Comparison of ENCODE assay signal across 14 cellular contexts in the genomic region with DNA sequence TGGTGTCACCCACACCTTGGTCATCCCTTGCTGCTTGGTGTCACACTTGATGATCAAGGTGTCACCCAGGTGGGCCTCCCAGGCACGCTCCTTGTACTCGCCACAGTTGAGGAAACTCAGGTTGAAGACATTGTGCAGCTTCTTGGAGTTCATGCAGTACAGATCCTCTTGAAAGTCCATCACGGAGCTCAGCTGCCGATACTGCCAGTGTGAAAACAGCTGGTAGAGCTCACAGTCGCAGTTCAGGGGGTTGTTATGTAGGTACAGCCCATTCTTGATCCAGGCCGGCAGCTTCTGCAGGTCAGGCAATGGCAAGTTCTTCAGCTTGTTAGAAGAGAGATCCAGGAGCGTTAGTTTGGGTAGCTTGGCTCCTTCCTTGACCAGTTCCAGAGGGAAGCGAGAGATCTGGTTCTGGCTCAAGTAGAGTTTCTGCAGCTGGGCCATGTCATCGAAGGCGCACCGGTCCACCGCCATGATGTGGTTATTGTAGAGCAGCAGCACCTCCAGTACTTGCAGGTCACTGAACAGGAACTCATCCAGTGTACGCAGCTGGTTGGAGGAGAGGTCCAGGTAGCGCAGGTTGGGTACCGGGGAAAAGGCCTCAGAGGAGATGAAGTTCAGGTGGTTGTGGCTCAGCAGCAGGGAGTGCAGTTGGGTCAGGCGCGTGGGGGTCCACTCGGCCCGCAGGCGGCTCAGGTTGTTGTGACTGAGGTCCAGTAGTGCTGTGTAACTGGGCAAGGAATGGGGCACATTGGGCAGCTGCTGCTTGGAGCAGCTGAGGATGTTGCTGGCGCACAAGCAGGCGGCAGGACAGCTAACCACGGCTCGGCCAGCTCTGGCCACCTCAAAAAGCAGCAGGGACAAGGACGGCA. TPM values are rescaled to one million over a fixed set of nuclear protein-coding genes. Genes with fewer than 3 reads are reported as not detected.
DNase-seq lines count a peak whose midpoint lies in the region; ATAC-seq and TF ChIP-seq lines count a peak whose summit lies in the region.
"Had no signal": no experiment of that assay in that cellular context is flagged by ENCODE, and none has a peak within 500 bp of the region (broad histone marks: within the 10 kb centered on the region; RNA-seq: fewer than 3 reads in every experiment).

No MANE protein-coding gene starts in this region.

- no peak for TF ChIP-seq CTCF in breast epithelium (IDR thresholded peaks at IDR 0.05)
- TF ChIP-seq CTCF in nephron (IDR thresholded peaks at IDR 0.05; ENCODE audit: unreplicated experiment in 3 of 3): no peak
- no peak for TF ChIP-seq CTCF in BE2C (IDR thresholded peaks at IDR 0.05; ENCODE audit: low read depth, low read length)

- DNase-seq in stimulated activated naive CD8-positive, alpha-beta T cell treated with anti-CD3 and anti-CD28 coated beads, Interleukin-15, Interleukin-2, amounts not matched to agents 100 U/mL and 50 U/mL, for 24 hours: no peak
- DNase-seq in breast epithelium (ENCODE audit: low spot score in 2 of 2): no peak
- no peak for DNase-seq in BE2C
- DNase-seq in RPMI8226: no peak
- DNase-seq: activated CD4-positive, alpha-beta T cell treated with anti-CD3 and anti-CD28 coated beads, Interleukin-2, amount 50 U/mL, for 4 hours; erythroblast; NCI-H1436; NCI-H774; stimulated activated CD8-positive, alpha-beta memory T cell treated with anti-CD3 and anti-CD28 coated beads, Interleukin-4, amount 100 ng/mL, for 48 hours had no signal

- H3K4me3 Mint-ChIP-seq in stimulated activated naive CD8-positive, alpha-beta T cell treated with anti-CD3 and anti-CD28 coated beads, Interleukin-15, Interleukin-2, amounts not matched to agents 100 ng/mL and 50 ng/mL, for 24 hours: peak overlapping the region; percentile 82
- H3K4me3 Mint-ChIP-seq in nephron: peak overlapping the region; percentile 85 to 90 (median 87)

- peaks cover 9% of the 10 kb centered on the region for H3K27me3 Mint-ChIP-seq in stimulated activated naive CD8-positive, alpha-beta T cell treated with anti-CD3 and anti-CD28 coated beads, Interleukin-15, Interleukin-2, amounts not matched to agents 100 ng/mL and 50 ng/mL, for 24 hours
- peaks cover 43% of the 10 kb centered on the region for H3K27me3 Mint-ChIP-seq in nephron (ENCODE audit: low read depth)

- H3K27me3 ChIP-seq in breast epithelium (no peaks in the 10 kb centered on the region), BE2C (peaks cover 4% of the 10 kb centered on the region; the same call in 1 of the 2 replicates)

- peak overlapping the region; percentile 56 for H3K27ac Mint-ChIP-seq in stimulated activated naive CD8-positive, alpha-beta T cell treated with anti-CD3 and anti-CD28 coated beads, Interleukin-15, Interleukin-2, amounts not matched to agents 100 ng/mL and 50 ng/mL, for 24 hours
- no peak overlapping the region for H3K27ac Mint-ChIP-seq in nephron

- 90% methylated on average over 25 of the region's 25 CpGs for WGBS in urinary bladder

- no peaks in the 10 kb centered on the region for H3K9me3 Mint-ChIP-seq in stimulated activated naive CD8-positive, alpha-beta T cell treated with anti-CD3 and anti-CD28 coated beads, Interleukin-15, Interleukin-2, amounts not matched to agents 100 ng/mL and 50 ng/mL, for 24 hours
- H3K9me3 Mint-ChIP-seq in nephron: no peaks in the 10 kb centered on the region

- peak overlapping the region in 1 of 2 donors; percentile 53 for H3K27ac ChIP-seq in breast epithelium
- H3K27ac ChIP-seq in urinary bladder (ENCODE audit: low read depth): no peak overlapping the region

- H3K9me3 ChIP-seq in breast epithelium (no peaks in the 10 kb centered on the region), BE2C (no peaks in the 10 kb centered on the region)

- H3K4me1 Mint-ChIP-seq in stimulated activated naive CD8-positive, alpha-beta T cell treated with anti-CD3 and anti-CD28 coated beads, Interleukin-15, Interleukin-2, amounts not matched to agents 100 ng/mL and 50 ng/mL, for 24 hours (ENCODE audit: low read depth): peaks cover 67% of the 10 kb centered on the region
- H3K4me1 Mint-ChIP-seq in nephron: peaks cover 28% of the 10 kb centered on the region

- peaks cover 7% of the 10 kb centered on the region for H3K36me3 Mint-ChIP-seq in stimulated activated naive CD8-positive, alpha-beta T cell treated with anti-CD3 and anti-CD28 coated beads, Interleukin-15, Interleukin-2, amounts not matched to agents 100 ng/mL and 50 ng/mL, for 24 hours (ENCODE audit: low read depth)
- H3K36me3 Mint-ChIP-seq in nephron (ENCODE audit: low read depth): peaks cover 12% of the 10 kb centered on the region

- ATAC-seq in stimulated activated naive CD8-positive, alpha-beta T cell treated with anti-CD3 and anti-CD28 coated beads, Interleukin-15, Interleukin-2, amounts not matched to agents 100 U/mL and 50 U/mL, for 24 hours: no peak
- no peak for ATAC-seq in GM21825 (IDR thresholded peaks at IDR 0.05; ENCODE audit: unreplicated experiment)

- H3K4me3 ChIP-seq in breast epithelium (peak overlapping the region in 2 of 3 donors; percentile 73 to 85), urinary bladder (ENCODE audit: low read depth, low read length) (peak overlapping the region; percentile 80), BE2C (ENCODE audit: low read depth, low read length) (no peak overlapping the region)

- TF ChIP-seq POLR2A in breast epithelium (IDR thresholded peaks at IDR 0.05): no peak

- H3K4me1 ChIP-seq in breast epithelium (no peaks in the 10 kb centered on the region), urinary bladder (ENCODE audit: insufficient read depth) (no peaks in the 10 kb centered on the region), BE2C (no peaks in the 10 kb centered on the region)

- no peaks in the 10 kb centered on the region for H3K36me3 ChIP-seq in breast epithelium
- no peaks in the 10 kb centered on the region for H3K36me3 ChIP-seq in urinary bladder (ENCODE audit: insufficient read depth)
- H3K36me3 ChIP-seq in BE2C: no peaks in the 10 kb centered on the region

- intact Hi-C loops in breast epithelium (cut with DNase I; ENCODE audit: low total_unique reads): loop anchor here (2.0 kb wide), 1 partner anchor 19 kb away; no protein-coding TSS in a partner anchor

RNA-seq across cellular contexts. Expression of a gene that starts 1.3 kb away (rescaled TPM):
- 1 to 10 TPM; 3.0 to 9.5 (median 6.4) TPM for total RNA-seq in breast epithelium
- total RNA-seq in urinary bladder: 2.9 TPM
- 6.4 TPM for polyA plus RNA-seq in urinary bladder
- polyA plus RNA-seq in BE2C (2012; ENCODE audit: insufficient read depth, insufficient read length, low read depth): 1.1 TPM

RNA-seq across cellular contexts. Expression of a gene that starts 14.3 kb away (rescaled TPM):
- 1 to 10 TPM; 6.6 to 9.1 (median 8.2) TPM for total RNA-seq in breast epithelium
- total RNA-seq in urinary bladder: 4.0 TPM
- polyA plus RNA-seq in urinary bladder: 9.4 TPM
- 10.3 TPM for polyA plus RNA-seq in BE2C (2012; ENCODE audit: insufficient read depth, insufficient read length, low read depth)

RNA-seq across cellular contexts. Expression of a gene that starts 24.5 kb away (rescaled TPM):
- total RNA-seq in breast epithelium (1 to 10 TPM; 2.4 to 4.1 (median 2.9) TPM), urinary bladder (2.0 TPM)
- polyA plus RNA-seq in urinary bladder: 4.0 TPM
- 68.4 TPM for polyA plus RNA-seq in BE2C (2012; ENCODE audit: insufficient read depth, insufficient read length, low read depth)

RNA-seq across cellular contexts. Expression of a gene that starts 31.4 kb away (rescaled TPM):
- total RNA-seq in breast epithelium: not detected
- total RNA-seq in urinary bladder: 0.11 TPM
- not detected for polyA plus RNA-seq in urinary bladder
- 1.1 TPM for polyA plus RNA-seq in BE2C (2012; ENCODE audit: insufficient read depth, insufficient read length, low read depth)
- total RNA-seq: H4 had no signal

RNA-seq across cellular contexts. Expression of a gene that starts 40.2 kb away (rescaled TPM):
- 1 to 10 TPM; 5.9 to 6.9 (median 6.2) TPM for total RNA-seq in breast epithelium
- total RNA-seq in urinary bladder: 17.4 TPM
- 5.1 TPM for polyA plus RNA-seq in urinary bladder
- 8.0 TPM for polyA plus RNA-seq in BE2C (2012; ENCODE audit: insufficient read depth, insufficient read length, low read depth)
